ENCODE assay signal across 19 cellular contexts in the genomic region with DNA sequence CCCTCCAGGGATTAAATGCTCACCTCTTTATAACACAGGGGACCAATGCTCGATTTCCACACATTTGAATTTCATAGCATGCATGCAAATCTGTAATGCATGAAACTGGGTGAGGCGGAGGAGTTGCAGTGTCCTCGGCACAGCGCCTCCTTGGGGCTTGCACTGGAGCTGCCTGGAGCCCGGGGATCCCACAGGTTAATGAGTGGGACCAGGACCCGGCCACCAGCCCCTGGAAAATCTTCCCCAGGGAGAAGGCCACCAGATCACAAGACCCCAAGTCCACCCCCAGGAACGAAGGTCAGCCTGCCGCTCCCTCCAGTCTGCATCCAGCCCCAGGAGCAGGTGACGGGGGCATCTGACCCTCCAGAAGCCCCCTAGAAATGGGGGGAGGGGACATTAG.
DNase-seq lines count a peak whose midpoint lies in the region; ATAC-seq, FAIRE-seq and TF ChIP-seq lines count a peak whose summit lies in the region.
"Had no signal": no experiment of that assay in that cellular context is flagged by ENCODE, and none has a peak within 500 bp of the region (broad histone marks: within the 10 kb centered on the region; RNA-seq: fewer than 3 reads in every experiment).

No MANE protein-coding gene starts in this region.

- H3K4me3 ChIP-seq in IMR-90 (ENCODE audit: insufficient read depth, low read depth, low read length) (no peak overlapping the region), K562 (no peak overlapping the region), keratinocyte (ENCODE audit: control insufficient read depth in 2 of 3, extremely low read depth in 1 of 3, insufficient read depth in 2 of 3, low read depth in 1 of 3, low read length in 3 of 3) (no peak overlapping the region), colonic mucosa (no peak overlapping the region)
- H3K4me3 ChIP-seq: mucosa of descending colon had no signal

- H3K4ac ChIP-seq in IMR-90 (ENCODE audit: low read depth, low read length), result no peak overlapping the region

- H3K4me1 ChIP-seq in IMR-90 (ENCODE audit: control insufficient read depth, insufficient read depth, low read length) (peaks cover 2% of the 10 kb centered on the region; the same call in 1 of the 2 replicates), K562 (replicated peaks in 1 of 2; ENCODE audit: control insufficient read depth in 2 of 2, insufficient read depth in 2 of 2, low read length in 2 of 2) (peaks cover 9 to 10% of the 10 kb centered on the region in 2 experiments; a peak in 3 of 5 replicates), keratinocyte (ENCODE audit: control insufficient read depth, extremely low read depth, insufficient read depth, low read length) (no peaks in the 10 kb centered on the region), colonic mucosa (no peaks in the 10 kb centered on the region)

- no peaks in the 10 kb centered on the region for H3K79me1 ChIP-seq in IMR-90 (ENCODE audit: low read depth in 1 of 2, low read length in 2 of 2)

- no peak overlapping the region for H3K56ac ChIP-seq in IMR-90 (ENCODE audit: extremely low read depth, insufficient read depth, low read length)

- no peak overlapping the region for H4K5ac ChIP-seq in IMR-90 (ENCODE audit: low read depth, low read length)

- no peak overlapping the region for H3K4me3 Mint-ChIP-seq in immature natural killer cell
- H3K4me3 Mint-ChIP-seq: activated CD8-positive, alpha-beta T cell treated with anti-CD3 and anti-CD28 coated beads, Interleukin-2, amount 10 ng/mL, durations not matched to agents 7 days and 5 days; activated naive CD4-positive, alpha-beta T cell treated with anti-CD3 and anti-CD28 coated beads for 36 hours; B cell; central memory CD8-positive, alpha-beta T cell; stimulated activated effector memory CD8-positive, alpha-beta T cell treated with anti-CD3 and anti-CD28 coated beads, Interleukin-12 subunit alpha, Interleukin-12 subunit beta, amount 100 ng/mL, for 72 hours; T-helper 1 cell treated with Interleukin-12 subunit alpha and Interleukin-12 subunit beta and Interleukin-4 antibody, amounts not matched to agents 30 μg/mL and 1 μg/mL, for 36 hours had no signal

- H3K79me2 ChIP-seq in K562 (ENCODE audit: control insufficient read depth, insufficient read depth, low read length), result no peaks in the 10 kb centered on the region
- H3K79me2 ChIP-seq in keratinocyte (ENCODE audit: control insufficient read depth, insufficient read depth, low read length), result no peaks in the 10 kb centered on the region

- H3K9me3 Mint-ChIP-seq in immature natural killer cell, result no peaks in the 10 kb centered on the region
- H3K9me3 Mint-ChIP-seq: activated naive CD4-positive, alpha-beta T cell treated with anti-CD3 and anti-CD28 coated beads for 36 hours; central memory CD8-positive, alpha-beta T cell; stimulated activated effector memory CD8-positive, alpha-beta T cell treated with anti-CD3 and anti-CD28 coated beads, Interleukin-12 subunit alpha, Interleukin-12 subunit beta, amount 100 ng/mL, for 72 hours had no signal

- no peak for TF ChIP-seq EP300 in K562 (IDR thresholded peaks at IDR 0.05; ENCODE audit: low read length)

- CTCF ChIA-PET in IMR-90 (lab: Yijun Ruan, JAX), result interaction anchor here (0.6 kb wide), 1 partner anchor 21 kb away, joined by 4 read pairs; no protein-coding TSS in a partner anchor
- CTCF ChIA-PET in K562 (lab: Yijun Ruan, JAX; ENCODE audit: low intra/inter-chr PET ratio), result no interaction called here

- no peaks in the 10 kb centered on the region for H3K4me1 Mint-ChIP-seq in immature natural killer cell
- H3K4me1 Mint-ChIP-seq: B cell; central memory CD8-positive, alpha-beta T cell; stimulated activated effector memory CD8-positive, alpha-beta T cell treated with anti-CD3 and anti-CD28 coated beads, Interleukin-12 subunit alpha, Interleukin-12 subunit beta, amount 100 ng/mL, for 72 hours had no signal

- peak; percentile 14 for TF ChIP-seq CTCF in AG09319 (IDR thresholded peaks at IDR 0.05; ENCODE audit: low read depth, low read length)
- TF ChIP-seq CTCF in IMR-90 (conservative IDR thresholded peaks at IDR 0.05; ENCODE audit: low read depth, low read length), result peak; percentile 22; the same call in 1 of the 2 replicates
- peak; percentile 51 to 75 (median 60) for TF ChIP-seq CTCF in K562 (IDR thresholded peaks at IDR 0.05 in 2 of 3, conservative IDR thresholded peaks at IDR 0.05 in 1 of 3; ENCODE audit: insufficient read depth in 2 of 3, low read depth in 1 of 3, low read length in 3 of 3)
- peak in 2 of 3 experiments; percentile 26 to 32 for TF ChIP-seq CTCF in keratinocyte (optimal IDR thresholded peaks at IDR 0.05 in 1 of 3, IDR thresholded peaks at IDR 0.05 in 1 of 3, conservative IDR thresholded peaks at IDR 0.05 in 1 of 3; ENCODE audit: extremely low read depth in 1 of 3, insufficient read depth in 2 of 3, low read length in 3 of 3)
- no peak for TF ChIP-seq CTCF in colonic mucosa (IDR thresholded peaks at IDR 0.05)

- no peak overlapping the region for H2AK9ac ChIP-seq in IMR-90 (replicated peaks; ENCODE audit: low read depth, low read length, poor library complexity)

- H2BK20ac ChIP-seq in IMR-90 (ENCODE audit: low read depth, low read length), result no peak overlapping the region

- no peak overlapping the region for H4K8ac ChIP-seq in IMR-90 (ENCODE audit: low read depth in 2 of 2, low read length in 2 of 2)

- no peak overlapping the region for H2AK5ac ChIP-seq in IMR-90 (ENCODE audit: low read depth, low read length)

- intact Hi-C loops in IMR-90 (cut with micrococcal nuclease) (no loop called here), K562 (cut with micrococcal nuclease) (no loop called here), colonic mucosa (cut with DNase I) (no loop called here)

- DNase-seq in AG09319 (ENCODE audit: extremely low read depth, low read depth), result no peak
- DNase-seq in IMR-90, result no peak
- peak; percentile 52 to 60 (median 54) for DNase-seq in K562 (ENCODE audit: extremely low read depth in 1 of 4, low spot score in 3 of 4)
- DNase-seq in keratinocyte (ENCODE audit: low read depth, low spot score), result no peak
- no peak for DNase-seq in activated T-cell treated with anti-CD3 and anti-CD28 coated beads for 4 hours
- no peak for DNase-seq in immature natural killer cell
- DNase-seq in colonic mucosa, result no peak
- DNase-seq: activated CD8-positive, alpha-beta T cell treated with anti-CD3 and anti-CD28 coated beads, Interleukin-2, amount 10 ng/mL, durations not matched to agents 7 days and 5 days; activated naive CD4-positive, alpha-beta T cell treated with anti-CD3 and anti-CD28 coated beads for 36 hours; KG1; mucosa of descending colon; NCI-H2107; stimulated activated CD4-positive, alpha-beta T cell treated with anti-CD3 and anti-CD28 coated beads, Interleukin-2, amount 100 ng/mL, for 48 hours had no signal

- no peak overlapping the region for H2BK120ac ChIP-seq in IMR-90 (ENCODE audit: low read depth, low read length)

- dilution Hi-C loops in IMR-90 (cut with HindIII; ENCODE audit: low sequenced_read_pairs, unreplicated experiment), result no loop called here
- dilution Hi-C loops in keratinocyte (cut with MboI; ENCODE audit: extremely low pct_ligation_motif_present, low sequenced_read_pairs), result no loop called here

- no peak overlapping the region for H3K18ac ChIP-seq in IMR-90 (ENCODE audit: low read depth, low read length)

- H3K4me2 ChIP-seq in IMR-90 (ENCODE audit: low read depth, low read length), result no peak overlapping the region
- H3K4me2 ChIP-seq in K562 (ENCODE audit: insufficient read depth, low read length), result peak overlapping the region; percentile 37; the same call in 1 of the 2 replicates
- H3K4me2 ChIP-seq in keratinocyte (ENCODE audit: control insufficient read depth, extremely low read depth, insufficient read depth, low read depth, low read length), result no peak overlapping the region

- ATAC-seq in IMR-90 (ENCODE audit: low read depth) (no peak), K562 (peak; percentile 90), HG03520 (IDR thresholded peaks at IDR 0.05; ENCODE audit: unreplicated experiment) (no peak)
- ATAC-seq: activated CD8-positive, alpha-beta T cell treated with anti-CD3 and anti-CD28 coated beads, Interleukin-2, amount 10 ng/mL, durations not matched to agents 7 days and 5 days; mucosa of descending colon; stimulated activated effector memory CD8-positive, alpha-beta T cell treated with anti-CD3 and anti-CD28 coated beads, Interleukin-12 subunit alpha, Interleukin-12 subunit beta, amount 100 ng/mL, for 72 hours had no signal

- 42% methylated on average over 4 of the region's 9 CpGs; no CpG with 5 or more reads in 1 of the 2 experiments for WGBS in IMR-90 (ENCODE audit: extremely low coverage in 2 of 2, insufficient read length in 1 of 2), 2 experiments
- 21% methylated on average over 8 of the region's 9 CpGs for WGBS in K562 (ENCODE audit: insufficient coverage, low coverage, missing lambda C conversion rate)

- H3K27ac Mint-ChIP-seq in immature natural killer cell, result no peak overlapping the region
- H3K27ac Mint-ChIP-seq: activated CD8-positive, alpha-beta T cell treated with anti-CD3 and anti-CD28 coated beads, Interleukin-2, amount 10 ng/mL, durations not matched to agents 7 days and 5 days; activated naive CD4-positive, alpha-beta T cell treated with anti-CD3 and anti-CD28 coated beads for 36 hours; B cell; stimulated activated effector memory CD8-positive, alpha-beta T cell treated with anti-CD3 and anti-CD28 coated beads, Interleukin-12 subunit alpha, Interleukin-12 subunit beta, amount 100 ng/mL, for 72 hours; T-helper 1 cell treated with Interleukin-12 subunit alpha and Interleukin-12 subunit beta and Interleukin-4 antibody, amounts not matched to agents 30 μg/mL and 1 μg/mL, for 36 hours had no signal

- BruUV-seq in IMR-90 (replicated peaks; lab: Mats Ljungman, UMichigan), result no TSS peak
- BruUV-seq in K562 (replicated peaks; lab: Mats Ljungman, UMichigan), result no TSS peak

- H3K36me3 Mint-ChIP-seq in immature natural killer cell, result no peaks in the 10 kb centered on the region
- H3K36me3 Mint-ChIP-seq: stimulated activated effector memory CD8-positive, alpha-beta T cell treated with anti-CD3 and anti-CD28 coated beads, Interleukin-12 subunit alpha, Interleukin-12 subunit beta, amount 100 ng/mL, for 72 hours had no signal

- H4K20me1 ChIP-seq in IMR-90 (ENCODE audit: insufficient read depth, low read length) (no peaks in the 10 kb centered on the region), K562 (replicated peaks; ENCODE audit: control insufficient read depth, insufficient read depth, low read length) (no peaks in the 10 kb centered on the region), keratinocyte (ENCODE audit: control insufficient read depth, extremely low read depth, insufficient read depth, low read length) (no peaks in the 10 kb centered on the region)

- peaks cover 0 to 4% (median 0%) of the 10 kb centered on the region in 3 donors for H3K27me3 Mint-ChIP-seq in immature natural killer cell (ENCODE audit: low read depth in 3 of 3)

- H3K9me1 ChIP-seq in IMR-90 (ENCODE audit: insufficient read depth, low read length) (0 out of 2 replicates have a peak, but pooled peaks cover 3% of the 10 kb centered on the region), K562 (ENCODE audit: control insufficient read depth, insufficient read depth, low read length) (no peaks in the 10 kb centered on the region), keratinocyte (ENCODE audit: control insufficient read depth, extremely low read depth, insufficient read depth, low read length) (no peaks in the 10 kb centered on the region)

- H3K27ac ChIP-seq in IMR-90 (ENCODE audit: insufficient read depth, low read length), result no peak overlapping the region
- H3K27ac ChIP-seq in K562 (ENCODE audit: extremely low read depth, low read depth, low read length), result no peak overlapping the region
- H3K27ac ChIP-seq in keratinocyte (ENCODE audit: control insufficient read depth, insufficient read depth, low read length), result no peak overlapping the region
- no peak overlapping the region for H3K27ac ChIP-seq in colonic mucosa

- FAIRE-seq in K562 (lab: Jason Lieb, UNC) (peak; percentile 6), keratinocyte (lab: Jason Lieb, UNC) (no peak)
- FAIRE-seq: islet of Langerhans had no signal

- H3K9ac ChIP-seq in IMR-90 (ENCODE audit: low read depth, low read length) (no peak overlapping the region), K562 (ENCODE audit: insufficient read depth in 1 of 2, low read depth in 2 of 2, low read length in 2 of 2) (no peak overlapping the region), keratinocyte (ENCODE audit: control insufficient read depth, extremely low read depth, insufficient read depth, low read length) (no peak overlapping the region), colonic mucosa (ENCODE audit: low read depth in 2 of 2, low read length in 2 of 2) (no peak overlapping the region)

- H3K36me3 ChIP-seq in IMR-90 (ENCODE audit: control insufficient read depth, insufficient read depth, low read length), result no peaks in the 10 kb centered on the region
- H3K36me3 ChIP-seq in K562 (ENCODE audit: control insufficient read depth, insufficient read depth, low read length), result no peaks in the 10 kb centered on the region
- no peaks in the 10 kb centered on the region for H3K36me3 ChIP-seq in keratinocyte (ENCODE audit: control insufficient read depth in 2 of 2, extremely low read depth in 1 of 2, insufficient read depth in 2 of 2, low read length in 2 of 2)
- no peaks in the 10 kb centered on the region for H3K36me3 ChIP-seq in colonic mucosa

- no peak for TF ChIP-seq POLR2A in IMR-90 (IDR thresholded peaks at IDR 0.05; ENCODE audit: low read depth, low read length)
- no peak for TF ChIP-seq POLR2A in K562 (conservative IDR thresholded peaks at IDR 0.05)

- TF ChIP-seq RAD21 in IMR-90 (IDR thresholded peaks at IDR 0.05; ENCODE audit: low read length), result no peak
- peak; percentile 24 to 57; a peak in 3 of 4 replicates for TF ChIP-seq RAD21 in K562 (CRISPR knock-in tag; conservative IDR thresholded peaks at IDR 0.05 in 1 of 2, IDR thresholded peaks at IDR 0.05 in 1 of 2)

- H4K91ac ChIP-seq in IMR-90 (ENCODE audit: insufficient read depth, low read depth, low read length), result no peak overlapping the region

- in situ Hi-C loops in IMR-90 (cut with MboI; ENCODE audit: low sequenced_read_pairs), result no loop called here
- in situ Hi-C loops in K562 (cut with MboI), result no loop called here

- no peak overlapping the region for H2BK5ac ChIP-seq in IMR-90 (ENCODE audit: low read depth, low read length, poor library complexity, severe bottlenecking)

- H3K9me3 ChIP-seq in IMR-90 (ENCODE audit: control insufficient read depth, insufficient read depth, low read length) (no peaks in the 10 kb centered on the region), K562 (replicated peaks; ENCODE audit: control insufficient read depth, insufficient read depth, low read depth, low read length) (no peaks in the 10 kb centered on the region), keratinocyte (ENCODE audit: control insufficient read depth, low read depth, low read length) (no peaks in the 10 kb centered on the region), colonic mucosa (no peaks in the 10 kb centered on the region)
- H3K9me3 ChIP-seq: mucosa of descending colon had no signal

- H3K27me3 ChIP-seq in IMR-90 (ENCODE audit: control insufficient read depth, insufficient read depth, low read length), result peaks cover 42% of the 10 kb centered on the region
- H3K27me3 ChIP-seq in K562 (ENCODE audit: control insufficient read depth in 2 of 2, insufficient read depth in 2 of 2, low read length in 2 of 2), result no peaks in the 10 kb centered on the region
- no peaks in the 10 kb centered on the region for H3K27me3 ChIP-seq in keratinocyte (ENCODE audit: control insufficient read depth, extremely low read depth, insufficient read depth, low read length)
- no peaks in the 10 kb centered on the region for H3K27me3 ChIP-seq in colonic mucosa

- H3K23ac ChIP-seq in IMR-90 (ENCODE audit: low read depth, low read length), result no peak overlapping the region

- POLR2A ChIA-PET in IMR-90 (lab: Charles Lee; ENCODE audit: unreplicated experiment) (no interaction called here), K562 (lab: Yijun Ruan, JAX) (interaction anchor here (0.7 to 1.5 kb wide), 3 partner anchors 10 to 101 kb away, joined by 3 to 7 read pairs (median 4); no protein-coding TSS in a partner anchor)

- no peak overlapping the region for H2AFZ ChIP-seq in IMR-90 (replicated peaks; ENCODE audit: low read length, poor library complexity)
- H2AFZ ChIP-seq in K562 (ENCODE audit: low read depth, low read length), result no peak overlapping the region
- H2AFZ ChIP-seq in keratinocyte (ENCODE audit: control insufficient read depth, low read length), result no peak overlapping the region

- no peak overlapping the region for H2BK15ac ChIP-seq in IMR-90 (ENCODE audit: low read depth, low read length)

- no peak overlapping the region for H3K14ac ChIP-seq in IMR-90 (replicated peaks; ENCODE audit: low read depth, low read length)

Comparison
In these comparisons a context has a peak if more than half of its experiments do, and no peak if none do; other contexts are left out.
1. DNase-seq: peak in K562 (4 of 4); none in AG09319 (single experiment), IMR-90 (single experiment), keratinocyte (single experiment), activated T-cell treated with anti-CD3 and anti-CD28 coated beads for 4 hours (single experiment), immature natural killer cell (0 of 3) and colonic mucosa (single experiment).